ENCODE assay signal across 27 cellular contexts in the genomic region with DNA sequence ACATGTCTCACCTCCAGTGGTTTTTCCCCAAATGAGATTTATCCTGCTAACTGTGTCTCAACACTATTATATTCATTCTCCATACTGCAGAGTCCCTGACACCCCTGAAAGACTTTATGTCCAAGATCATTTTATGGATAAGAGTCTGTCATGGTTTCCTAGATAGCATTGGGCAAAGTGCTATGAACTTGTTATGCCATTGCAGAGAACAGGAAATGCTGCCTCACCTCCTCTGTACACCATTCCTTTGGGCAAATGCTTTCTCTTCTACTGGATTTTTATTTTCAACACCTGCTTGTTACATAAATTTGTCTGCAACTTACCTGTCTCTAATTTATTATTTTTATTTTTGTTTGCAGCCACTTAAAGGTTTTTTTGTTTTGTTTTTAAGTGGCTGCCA.
DNase-seq lines count a peak whose midpoint lies in the region; ATAC-seq, FAIRE-seq and TF ChIP-seq lines count a peak whose summit lies in the region.
"Had no signal": no experiment of that assay in that cellular context is flagged by ENCODE, and none has a peak within 500 bp of the region (broad histone marks: within the 10 kb centered on the region; RNA-seq: fewer than 3 reads in every experiment).

No MANE protein-coding gene starts in this region.

- TF ChIP-seq POLR2A in spleen (IDR thresholded peaks at IDR 0.05) (no peak), HepG2 (IDR thresholded peaks at IDR 0.05; ENCODE audit: insufficient read depth in 1 of 2, low read depth in 2 of 2, low read length in 2 of 2) (no peak), upper lobe of left lung (IDR thresholded peaks at IDR 0.05) (no peak)

- H3K27ac ChIP-seq in small intestine (ENCODE audit: low read depth in 1 of 2, low read length in 1 of 2): no peak overlapping the region
- no peak overlapping the region for H3K27ac ChIP-seq in spleen
- H3K27ac ChIP-seq in HepG2 (ENCODE audit: extremely low read length, insufficient read depth, low read length): no peak overlapping the region
- no peak overlapping the region for H3K27ac ChIP-seq in upper lobe of left lung
- H3K27ac ChIP-seq: BLaER1 had no signal

- H2AFZ ChIP-seq in HepG2 (ENCODE audit: low read length): no peak overlapping the region

- POLR2A ChIA-PET in HepG2 (lab: Yijun Ruan, JAX): no interaction called here

- no peaks in the 10 kb centered on the region for H3K9me3 ChIP-seq in mucosa of descending colon
- no peaks in the 10 kb centered on the region for H3K9me3 ChIP-seq in small intestine (ENCODE audit: control insufficient read depth, low read depth)
- no peaks in the 10 kb centered on the region for H3K9me3 ChIP-seq in spleen
- H3K9me3 ChIP-seq in HepG2 (ENCODE audit: low read length): peaks cover 29% of the 10 kb centered on the region
- H3K9me3 ChIP-seq in upper lobe of left lung: no peaks in the 10 kb centered on the region
- H3K9me3 ChIP-seq: BE2C, BLaER1 had no signal

- H4K20me1 ChIP-seq in HepG2 (ENCODE audit: insufficient read depth, low read length): no peaks in the 10 kb centered on the region
- H4K20me1 ChIP-seq: BLaER1 had no signal

- TF ChIP-seq CTCF in mucosa of descending colon (IDR thresholded peaks at IDR 0.05) (no peak), spleen (IDR thresholded peaks at IDR 0.05 in 8 of 11, conservative IDR thresholded peaks at IDR 0.05 in 3 of 11) (no peak), HepG2 (CRISPR knock-in tag; IDR thresholded peaks at IDR 0.05) (no peak), upper lobe of left lung (IDR thresholded peaks at IDR 0.05) (no peak)

- H3K36me3 ChIP-seq in mucosa of descending colon (ENCODE audit: low read depth) (no peaks in the 10 kb centered on the region), small intestine (ENCODE audit: control insufficient read depth in 2 of 2, insufficient read depth in 2 of 2, low read length in 2 of 2) (no peaks in the 10 kb centered on the region), spleen (no peaks in the 10 kb centered on the region), HepG2 (replicated peaks in 1 of 2; ENCODE audit: control insufficient read depth in 1 of 2, insufficient read depth in 2 of 2, low read length in 2 of 2) (no peaks in the 10 kb centered on the region), upper lobe of left lung (no peaks in the 10 kb centered on the region)
- H3K36me3 ChIP-seq: BE2C, BLaER1 had no signal

- in situ Hi-C loops in HepG2 (cut with HindIII; ENCODE audit: extremely low pct_ligation_motif_present, low pct_unique_long_range_greater_than_20kb): no loop called here

- H3K27me3 ChIP-seq in small intestine (ENCODE audit: control insufficient read depth in 2 of 2, insufficient read depth in 2 of 2, low read length in 2 of 2): no peaks in the 10 kb centered on the region
- H3K27me3 ChIP-seq in spleen (replicated peaks in 1 of 7): no peaks in the 10 kb centered on the region
- no peaks in the 10 kb centered on the region for H3K27me3 ChIP-seq in HepG2 (ENCODE audit: control insufficient read depth in 1 of 2, insufficient read depth in 2 of 2, low read length in 2 of 2)
- no peaks in the 10 kb centered on the region for H3K27me3 ChIP-seq in upper lobe of left lung
- H3K27me3 ChIP-seq: BE2C, BLaER1 had no signal

- intact Hi-C loops in left colon (cut with DNase I, micrococcal nuclease): no loop called here
- intact Hi-C loops in mucosa of descending colon (cut with DNase I, micrococcal nuclease): no loop called here
- intact Hi-C loops in spleen (cut with DNase I; ENCODE audit: low total_unique reads): no loop called here
- intact Hi-C loops in HepG2 (cut with micrococcal nuclease; ENCODE audit: unreplicated experiment): no loop called here

- no peak overlapping the region for H3K9ac ChIP-seq in HepG2 (ENCODE audit: insufficient read depth, low read depth, low read length)
- H3K9ac ChIP-seq: BLaER1 had no signal

- FAIRE-seq in small intestine (lab: Jason Lieb, UNC): no peak
- FAIRE-seq in HepG2 (lab: Jason Lieb, UNC): no peak
- FAIRE-seq: A204.1, GM12878, GM12892, GM18507 had no signal

- no peak overlapping the region for H3K4me2 ChIP-seq in HepG2 (ENCODE audit: low read depth, low read length)
- H3K4me2 ChIP-seq: BLaER1 had no signal

- DNase-seq in kidney glomerular epithelial cell (lab: John Stamatoyannopoulos, UW) (peak; percentile 11), left colon (no peak), mucosa of descending colon (no peak), small intestine (peak; percentile 10), spleen (no peak), HepG2 (ENCODE audit: low spot score) (no peak), upper lobe of left lung (no peak), NCI-H345 treated with DMSO at 0.1 percent for 48 hours (lab: John Stamatoyannopoulos, UW; ENCODE audit: unreplicated experiment) (no peak)
- DNase-seq: 8988T; ACHN; BE2C; C1 segment of cervical spinal cord; CD4-positive, alpha-beta memory T cell; CD4-positive, CD25-positive, alpha-beta regulatory T cell; CD8-positive, alpha-beta memory T cell; COR-L47; DMS 273 treated with DMSO at 0.1 percent for 48 hours; DMS153; DMS79; DND-41; EL; GDM1 had no signal

- TF ChIP-seq RAD21 in HepG2 (CRISPR knock-in tag; IDR thresholded peaks at IDR 0.05): no peak

- BruUV-seq in HepG2 (replicated peaks; lab: Mats Ljungman, UMichigan): no TSS peak

- peaks cover 12% of the 10 kb centered on the region for H3K4me1 ChIP-seq in mucosa of descending colon (ENCODE audit: low read depth)
- peaks cover 0 to 2% of the 10 kb centered on the region in 2 donors for H3K4me1 ChIP-seq in small intestine (ENCODE audit: control insufficient read depth in 2 of 2, insufficient read depth in 1 of 2, low read depth in 1 of 2, low read length in 1 of 2)
- no peaks in the 10 kb centered on the region for H3K4me1 ChIP-seq in spleen
- no peaks in the 10 kb centered on the region for H3K4me1 ChIP-seq in HepG2 (ENCODE audit: insufficient read depth, low read length)
- H3K4me1 ChIP-seq in upper lobe of left lung: no peaks in the 10 kb centered on the region
- H3K4me1 ChIP-seq: BE2C, BLaER1 had no signal

- ATAC-seq in left colon (peak; percentile 70), mucosa of descending colon (peak; percentile 62), HepG2 (no peak), upper lobe of left lung (ENCODE audit: low FRiP score in 2 of 2) (no peak)
- ATAC-seq: GM12878 had no signal

- CTCF ChIA-PET in HepG2 (lab: Yijun Ruan, JAX; ENCODE audit: low intra/inter-chr PET ratio, low total read pairs): no interaction called here

- no peaks in the 10 kb centered on the region for H3K79me2 ChIP-seq in HepG2 (ENCODE audit: insufficient read depth, low read length)

- TF ChIP-seq EP300 in HepG2 (IDR thresholded peaks at IDR 0.05; ENCODE audit: low read depth in 2 of 2, low read length in 2 of 2): no peak
- TF ChIP-seq EP300 in HepG2 (CRISPR knock-in tag; IDR thresholded peaks at IDR 0.05; ENCODE audit: borderline replicate concordance): no peak
- no peak for TF ChIP-seq EP300 in upper lobe of left lung (IDR thresholded peaks at IDR 0.05)

- no peak overlapping the region for H3K4me3 ChIP-seq in mucosa of descending colon
- H3K4me3 ChIP-seq in small intestine (ENCODE audit: low read depth in 1 of 2, low read length in 2 of 2): no peak overlapping the region
- H3K4me3 ChIP-seq in spleen: no peak overlapping the region
- H3K4me3 ChIP-seq in HepG2 (replicated peaks in 1 of 3; ENCODE audit: insufficient read depth in 1 of 3, low read depth in 2 of 3, low read length in 3 of 3): no peak overlapping the region
- no peak overlapping the region for H3K4me3 ChIP-seq in upper lobe of left lung
- H3K4me3 ChIP-seq: BLaER1, GM12878 had no signal

TF ChIP-seq in HepG2, 621 proteins besides CTCF, POLR2A, EP300 and RAD21:
- no peak for TF ChIP-seq ZNF605 (CRISPR knock-in tag; IDR thresholded peaks at IDR 0.05)
- no peak for TF ChIP-seq ZNF343 (CRISPR knock-in tag; IDR thresholded peaks at IDR 0.05)
- TF ChIP-seq, protein P1, sequence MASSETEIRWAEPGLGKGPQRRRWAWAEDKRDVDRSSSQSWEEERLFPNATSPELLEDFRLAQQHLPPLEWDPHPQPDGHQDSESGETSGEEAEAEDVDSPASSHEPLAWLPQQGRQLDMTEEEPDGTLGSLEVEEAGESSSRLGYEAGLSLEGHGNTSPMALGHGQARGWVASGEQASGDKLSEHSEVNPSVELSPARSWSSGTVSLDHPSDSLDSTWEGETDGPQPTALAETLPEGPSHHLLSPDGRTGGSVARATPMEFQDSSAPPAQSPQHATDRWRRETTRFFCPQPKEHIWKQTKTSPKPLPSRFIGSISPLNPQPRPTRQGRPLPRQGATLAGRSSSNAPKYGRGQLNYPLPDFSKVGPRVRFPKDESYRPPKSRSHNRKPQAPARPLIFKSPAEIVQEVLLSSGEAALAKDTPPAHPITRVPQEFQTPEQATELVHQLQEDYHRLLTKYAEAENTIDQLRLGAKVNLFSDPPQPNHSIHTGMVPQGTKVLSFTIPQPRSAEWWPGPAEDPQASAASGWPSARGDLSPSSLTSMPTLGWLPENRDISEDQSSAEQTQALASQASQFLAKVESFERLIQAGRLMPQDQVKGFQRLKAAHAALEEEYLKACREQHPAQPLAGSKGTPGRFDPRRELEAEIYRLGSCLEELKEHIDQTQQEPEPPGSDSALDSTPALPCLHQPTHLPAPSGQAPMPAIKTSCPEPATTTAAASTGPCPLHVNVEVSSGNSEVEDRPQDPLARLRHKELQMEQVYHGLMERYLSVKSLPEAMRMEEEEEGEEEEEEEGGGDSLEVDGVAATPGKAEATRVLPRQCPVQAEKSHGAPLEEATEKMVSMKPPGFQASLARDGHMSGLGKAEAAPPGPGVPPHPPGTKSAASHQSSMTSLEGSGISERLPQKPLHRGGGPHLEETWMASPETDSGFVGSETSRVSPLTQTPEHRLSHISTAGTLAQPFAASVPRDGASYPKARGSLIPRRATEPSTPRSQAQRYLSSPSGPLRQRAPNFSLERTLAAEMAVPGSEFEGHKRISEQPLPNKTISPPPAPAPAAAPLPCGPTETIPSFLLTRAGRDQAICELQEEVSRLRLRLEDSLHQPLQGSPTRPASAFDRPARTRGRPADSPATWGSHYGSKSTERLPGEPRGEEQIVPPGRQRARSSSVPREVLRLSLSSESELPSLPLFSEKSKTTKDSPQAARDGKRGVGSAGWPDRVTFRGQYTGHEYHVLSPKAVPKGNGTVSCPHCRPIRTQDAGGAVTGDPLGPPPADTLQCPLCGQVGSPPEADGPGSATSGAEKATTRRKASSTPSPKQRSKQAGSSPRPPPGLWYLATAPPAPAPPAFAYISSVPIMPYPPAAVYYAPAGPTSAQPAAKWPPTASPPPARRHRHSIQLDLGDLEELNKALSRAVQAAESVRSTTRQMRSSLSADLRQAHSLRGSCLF (CRISPR knock-in tag; IDR thresholded peaks at IDR 0.05; ENCODE audit: borderline replicate concordance): no peak
- no peak for TF ChIP-seq ZNF883 (CRISPR knock-in tag; IDR thresholded peaks at IDR 0.05; ENCODE audit: not compliant biosample characterization)

Comparison
In these comparisons a context has a peak if more than half of its experiments do, and no peak if none do; other contexts are left out.
1. DNase-seq: peak in kidney glomerular epithelial cell (single experiment) and small intestine (single experiment); none in left colon (0 of 2), mucosa of descending colon (0 of 3), spleen (single experiment), HepG2 (single experiment), upper lobe of left lung (0 of 2) and NCI-H345 treated with DMSO at 0.1 percent for 48 hours (single experiment).
2. ATAC-seq: peak in left colon (single experiment) and mucosa of descending colon (single experiment); none in HepG2 (single experiment) and upper lobe of left lung (0 of 2).